In the genomic region with DNA sequence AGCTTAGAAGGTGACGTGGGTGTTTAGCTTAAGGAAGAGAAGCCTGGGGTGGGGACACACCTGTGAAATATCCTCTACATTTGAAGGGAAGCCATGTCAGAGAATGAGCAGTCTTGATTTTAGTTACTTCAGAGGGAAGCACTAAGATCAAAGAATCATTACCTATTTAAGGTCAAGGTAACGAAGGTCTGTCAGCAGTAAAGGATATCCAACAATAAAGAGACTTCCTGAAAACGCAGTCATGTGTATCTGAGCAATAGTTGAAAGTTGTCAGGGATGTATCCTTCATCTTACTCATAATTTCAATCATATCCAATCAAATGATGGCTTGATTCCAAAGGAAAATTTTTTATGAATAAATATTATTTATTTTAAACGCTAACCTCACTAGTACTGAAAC, we compare ENCODE assay signal across 1 cellular context.
TF ChIP-seq lines count a peak whose summit lies in the region.

No MANE protein-coding gene starts in this region.

TF ChIP-seq in GM23338, 12 proteins besides CTCF, POLR2A, EP300 and RAD21 (continued from another document):
- TF ChIP-seq REST (IDR thresholded peaks at IDR 0.05; ENCODE audit: unreplicated experiment): no peak
- no peak for TF ChIP-seq ZNF462 (CRISPR knock-in tag; IDR thresholded peaks at IDR 0.05)
- no peak for TF ChIP-seq ZNF114 (CRISPR knock-in tag; IDR thresholded peaks at IDR 0.05)
- TF ChIP-seq EZH2 (IDR thresholded peaks at IDR 0.05; ENCODE audit: low read depth, unreplicated experiment): no peak
- TF ChIP-seq ETS1 (IDR thresholded peaks at IDR 0.05): no peak
- no peak for TF ChIP-seq JUNB (IDR thresholded peaks at IDR 0.05; ENCODE audit: unreplicated experiment)
- TF ChIP-seq NANOG (IDR thresholded peaks at IDR 0.05; ENCODE audit: borderline replicate concordance): no peak
